Comparison of ENCODE assay signal across 8 cellular contexts in the genomic region with DNA sequence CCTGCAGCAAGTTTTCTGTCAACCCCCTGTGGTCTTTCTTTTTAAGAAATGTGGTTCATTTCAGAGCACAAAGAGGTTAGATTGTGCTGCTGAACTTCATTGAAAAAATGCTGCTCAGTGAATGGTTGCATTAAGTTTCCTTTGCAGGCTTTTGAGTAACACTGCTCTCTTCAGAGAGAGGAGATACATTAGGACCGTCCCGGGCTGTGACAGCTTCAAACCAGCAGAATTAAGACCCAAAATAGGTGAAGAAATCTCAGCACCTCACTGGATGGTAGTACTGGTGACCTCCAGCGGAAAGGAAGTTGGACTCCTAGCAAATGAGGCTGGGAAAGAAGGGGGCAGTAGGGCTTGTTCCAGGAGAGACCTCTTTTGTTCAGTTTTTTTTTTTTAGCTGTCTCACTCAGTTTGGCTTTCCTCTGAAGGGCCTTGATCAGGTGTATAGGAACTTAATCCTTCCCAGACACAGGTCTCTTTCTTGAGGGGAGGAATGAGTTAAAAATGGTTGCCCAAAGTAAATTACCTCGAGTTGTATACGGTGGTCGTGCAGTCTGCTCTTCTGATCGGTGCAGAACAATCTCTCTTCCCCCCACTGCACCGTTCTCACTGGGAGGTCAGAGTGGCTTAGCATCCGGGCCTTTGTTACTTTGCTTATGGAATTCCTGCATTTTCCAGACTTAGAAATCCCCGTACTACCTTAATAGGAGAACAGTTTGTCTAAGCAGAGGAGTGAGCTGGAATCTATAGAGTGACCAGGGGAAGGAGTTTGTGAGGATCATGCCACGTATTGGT.
DNase-seq lines count a peak whose midpoint lies in the region; ATAC-seq and TF ChIP-seq lines count a peak whose summit lies in the region.

No MANE protein-coding gene starts in this region.

- no peak for DNase-seq in Calu3
- DNase-seq in RKO (ENCODE audit: low spot score): peak; percentile 38
- peak in 1 of 2 donors; percentile 12 for DNase-seq in fibroblast of lung (ENCODE audit: low read depth in 2 of 2)
- peak in 1 of 2 donors; percentile 36 for DNase-seq in trophoblast cell
- no peak for DNase-seq in globus pallidus (ENCODE audit: low spot score)
- DNase-seq in activated CD4-positive, alpha-beta T cell treated with anti-CD3 and anti-CD28 coated beads, Interleukin-2, amount 50 U/mL, for 48 hours: no peak
- no peak for DNase-seq in EL

- intact Hi-C loops in Calu3 (cut with micrococcal nuclease; ENCODE audit: unreplicated experiment): loop anchor here (5.0 kb wide), 1 partner anchor 65 kb away; no protein-coding TSS in a partner anchor

- H2BK12ac ChIP-seq in trophoblast cell (ENCODE audit: low read length): no peak overlapping the region

- H3K4ac ChIP-seq in trophoblast cell (ENCODE audit: low read depth, low read length): peak overlapping the region; percentile 38

- BruUV-seq in Calu3 (replicated peaks; lab: Mats Ljungman, UMichigan): TSS peak; percentile 46

- CTCF ChIA-PET in Calu3 (lab: Charles Lee): interaction anchor here (1.0 to 2.2 kb wide), 7 partner anchors 9 to 85 kb away, joined by 3 to 12 read pairs (median 3); no protein-coding TSS in a partner anchor

- H3K9me3 Mint-ChIP-seq in Calu3 (ENCODE audit: low read depth, unreplicated experiment): no peaks in the 10 kb centered on the region

- no peak overlapping the region for H2AK5ac ChIP-seq in trophoblast cell (ENCODE audit: low read length)

- H3K27me3 ChIP-seq in fibroblast of lung (ENCODE audit: control insufficient read depth, insufficient read depth, low read length) (no peaks in the 10 kb centered on the region), trophoblast cell (ENCODE audit: insufficient read depth, low read length) (no peaks in the 10 kb centered on the region)

- peaks cover 36% of the 10 kb centered on the region for H3K4me1 Mint-ChIP-seq in Calu3 (ENCODE audit: low read depth, unreplicated experiment)

- H3K4me2 ChIP-seq in fibroblast of lung (ENCODE audit: extremely low read depth, insufficient read depth, low read length) (peak overlapping the region; percentile 84), trophoblast cell (ENCODE audit: low read length) (peak overlapping the region; percentile 88)

- no peak overlapping the region for H3K18ac ChIP-seq in trophoblast cell (ENCODE audit: low read length)

- no peak for ATAC-seq in HG03432 (IDR thresholded peaks at IDR 0.05; ENCODE audit: unreplicated experiment)

- H4K8ac ChIP-seq in trophoblast cell (ENCODE audit: low read depth, low read length): no peak overlapping the region

- H3K4me1 ChIP-seq in fibroblast of lung (ENCODE audit: control insufficient read depth, extremely low read depth, insufficient read depth, low read length) (peaks cover 27% of the 10 kb centered on the region), trophoblast cell (ENCODE audit: control insufficient read depth in 1 of 2, insufficient read depth in 2 of 2, low read length in 2 of 2) (peaks cover 13 to 30% of the 10 kb centered on the region in 2 experiments)

- H4K20me1 ChIP-seq in fibroblast of lung (ENCODE audit: control insufficient read depth, extremely low read depth, insufficient read depth, low read length): no peaks in the 10 kb centered on the region

- no CpG with 5 or more reads among the region's 11 CpGs for WGBS in trophoblast cell (ENCODE audit: extremely low coverage, insufficient coverage, insufficient read length)

- H3K9me3 ChIP-seq in fibroblast of lung (ENCODE audit: control insufficient read depth, insufficient read depth, low read depth, low read length) (no peaks in the 10 kb centered on the region), trophoblast cell (ENCODE audit: insufficient read depth, low read depth, low read length) (no peaks in the 10 kb centered on the region)

- peak overlapping the region; percentile 34 for H2BK5ac ChIP-seq in trophoblast cell (ENCODE audit: low read depth, low read length, poor library complexity)

- H3K27ac ChIP-seq in fibroblast of lung (ENCODE audit: insufficient read depth, low read length) (peak overlapping the region; percentile 85), trophoblast cell (ENCODE audit: low read depth, low read length) (peak overlapping the region; percentile 94)

- no peak overlapping the region for H3K27ac Mint-ChIP-seq in Calu3 (ENCODE audit: unreplicated experiment)

- no peak overlapping the region for H4K12ac ChIP-seq in trophoblast cell (ENCODE audit: low read depth, low read length)

- H3K14ac ChIP-seq in trophoblast cell (ENCODE audit: low read length): no peak overlapping the region

- peak overlapping the region; percentile 47 for H3K9ac ChIP-seq in fibroblast of lung (ENCODE audit: insufficient read depth, low read length)
- no peak overlapping the region for H3K9ac ChIP-seq in trophoblast cell (ENCODE audit: low read length)

- H3K79me2 ChIP-seq in fibroblast of lung (ENCODE audit: control insufficient read depth, insufficient read depth, low read length) (peaks cover 73% of the 10 kb centered on the region), trophoblast cell (ENCODE audit: control insufficient read depth, insufficient read depth, low read length, poor library complexity) (peaks cover 28% of the 10 kb centered on the region)

- H3K23ac ChIP-seq in trophoblast cell (ENCODE audit: low read length): no peak overlapping the region

- no peak for TF ChIP-seq CTCF in Calu3 (IDR thresholded peaks at IDR 0.05; ENCODE audit: unreplicated experiment)
- no peak for TF ChIP-seq CTCF in fibroblast of lung (conservative IDR thresholded peaks at IDR 0.05 in 1 of 2, IDR thresholded peaks at IDR 0.05 in 1 of 2; ENCODE audit: low read depth in 1 of 2, low read length in 2 of 2)

- H3K4me3 ChIP-seq in fibroblast of lung (replicated peaks in 1 of 4; ENCODE audit: control extremely low read depth in 1 of 4, insufficient read depth in 1 of 4, low read depth in 3 of 4, low read length in 4 of 4): peak overlapping the region; percentile 68 to 89 (median 84)
- H3K4me3 ChIP-seq in trophoblast cell (ENCODE audit: low read depth, low read length): no peak overlapping the region

- H3K36me3 Mint-ChIP-seq in Calu3 (ENCODE audit: insufficient read depth, unreplicated experiment): no peaks in the 10 kb centered on the region

- H3K4me3 Mint-ChIP-seq in Calu3 (ENCODE audit: low read depth, unreplicated experiment): no peak overlapping the region

- no peaks in the 10 kb centered on the region for H3K36me3 ChIP-seq in fibroblast of lung (ENCODE audit: control insufficient read depth, insufficient read depth, low read length)
- no peaks in the 10 kb centered on the region for H3K36me3 ChIP-seq in trophoblast cell (ENCODE audit: control insufficient read depth in 1 of 2, insufficient read depth in 2 of 2, low read length in 2 of 2)

- H3K27me3 Mint-ChIP-seq in Calu3 (ENCODE audit: unreplicated experiment): no peaks in the 10 kb centered on the region

- no peak overlapping the region for H2BK120ac ChIP-seq in trophoblast cell (ENCODE audit: insufficient read depth, low read length, poor library complexity)

- H2AFZ ChIP-seq in fibroblast of lung (ENCODE audit: low read length) (no peak overlapping the region), trophoblast cell (ENCODE audit: insufficient read depth, low read length, poor library complexity) (no peak overlapping the region)

- H3K79me1 ChIP-seq in trophoblast cell (ENCODE audit: low read length): peaks cover 33% of the 10 kb centered on the region

- H4K91ac ChIP-seq in trophoblast cell (ENCODE audit: low read depth, low read length): no peak overlapping the region
